8 cellular contexts compared by ENCODE assay signal in the genomic region with DNA sequence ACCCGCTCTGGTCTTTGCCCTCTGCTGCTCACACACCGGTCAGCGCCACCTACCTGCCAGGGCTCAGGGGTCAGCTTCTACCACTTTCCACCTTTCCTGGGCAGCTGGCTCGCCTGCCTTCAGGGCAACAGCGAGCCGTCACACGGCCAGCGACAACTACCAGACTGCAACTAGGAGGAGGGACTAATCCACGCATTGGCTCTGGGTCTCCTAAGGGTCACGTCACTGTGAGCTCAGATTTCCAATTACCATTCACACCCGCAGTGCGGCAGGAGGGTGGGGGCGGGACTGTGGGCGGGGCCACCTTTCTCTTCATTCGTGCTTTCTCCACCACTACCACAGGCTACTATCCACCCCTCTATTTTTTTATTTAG. TPM values are rescaled to one million over a fixed set of nuclear protein-coding genes. Genes with fewer than 3 reads are reported as not detected.
DNase-seq lines count a peak whose midpoint lies in the region; ATAC-seq, FAIRE-seq and TF ChIP-seq lines count a peak whose summit lies in the region.

Gene BEX5, minus strand, starts transcription at position 172 of the 374 bp plus-strand sequence. CDS start 1,712 bp downstream, outside the sequence.

- peak within 1 kb of the TSS; percentile 74 to 93 for H3K4me3 Mint-ChIP-seq in CD14-positive monocyte
- peak within 1 kb of the TSS; percentile 95 for H3K4me3 Mint-ChIP-seq in astrocyte (ENCODE audit: unreplicated experiment)

- H3K79me2 ChIP-seq in astrocyte (ENCODE audit: insufficient read depth, low read length) = no peaks in the 10 kb centered on the region

- intact Hi-C loops in CD14-positive monocyte (cut with micrococcal nuclease) = no loop called here
- intact Hi-C loops in posterior vena cava (cut with DNase I) = no loop called here

- peaks cover 0 to 12% (median 5%) of the 10 kb centered on the region in 7 donors for H3K9me3 Mint-ChIP-seq in CD14-positive monocyte
- H3K9me3 Mint-ChIP-seq in astrocyte (ENCODE audit: unreplicated experiment) = no peaks in the 10 kb centered on the region

- H3K36me3 Mint-ChIP-seq in CD14-positive monocyte = no peaks in the 10 kb centered on the region
- H3K36me3 Mint-ChIP-seq in astrocyte (ENCODE audit: low read depth, unreplicated experiment) = no peaks in the 10 kb centered on the region

- peak within 1 kb of the TSS in 1 of 7 donors; percentile 45 for H3K27ac Mint-ChIP-seq in CD14-positive monocyte
- peak within 1 kb of the TSS; percentile 86 for H3K27ac Mint-ChIP-seq in astrocyte (ENCODE audit: unreplicated experiment)

- peak; percentile 95 for ATAC-seq in GM19467 (IDR thresholded peaks at IDR 0.05; ENCODE audit: unreplicated experiment)

- peaks cover 19 to 31% (median 27%) of the 10 kb centered on the region in 3 donors for H3K27me3 Mint-ChIP-seq in CD14-positive monocyte (ENCODE audit: low read depth in 3 of 3)
- H3K27me3 Mint-ChIP-seq in astrocyte (ENCODE audit: low read depth, unreplicated experiment) = peaks cover 9% of the 10 kb centered on the region

- H3K9ac ChIP-seq in HUES6 (ENCODE audit: low read length) (peak within 1 kb of the TSS; percentile 65), astrocyte (ENCODE audit: low read length) (peak within 1 kb of the TSS; percentile 23), iPS-15b (ENCODE audit: low read depth, low read length) (no peak within 1 kb of the TSS), skeletal muscle satellite cell (ENCODE audit: low read depth, low read length) (no peak within 1 kb of the TSS)

- no peak for DNase-seq in CD14-positive monocyte (ENCODE audit: low spot score)
- DNase-seq in SKM-1 (lab: John Stamatoyannopoulos, UW; ENCODE audit: unreplicated experiment) = peak; percentile 3
- DNase-seq in astrocyte (ENCODE audit: low read depth) = no peak
- no peak for DNase-seq in posterior vena cava (ENCODE audit: low spot score)

- H3K4me1 Mint-ChIP-seq in CD14-positive monocyte (peaks cover 17% of the 10 kb centered on the region), astrocyte (ENCODE audit: low read depth, unreplicated experiment) (no peaks in the 10 kb centered on the region)

- H3K36me3 ChIP-seq in HUES6 (ENCODE audit: control insufficient read depth, insufficient read depth, low read length) = no peaks in the 10 kb centered on the region
- H3K36me3 ChIP-seq in astrocyte (ENCODE audit: insufficient read depth, low read length) = no peaks in the 10 kb centered on the region
- H3K36me3 ChIP-seq in iPS-15b (ENCODE audit: control insufficient read depth, insufficient read depth, low read length) = no peaks in the 10 kb centered on the region
- H3K36me3 ChIP-seq in skeletal muscle satellite cell (ENCODE audit: insufficient read depth, low read length) = no peaks in the 10 kb centered on the region

- H3K9me3 ChIP-seq in HUES6 (ENCODE audit: control insufficient read depth, insufficient read depth, low read depth, low read length) = peaks cover 6% of the 10 kb centered on the region; the same call in 1 of the 2 replicates
- H3K9me3 ChIP-seq in astrocyte (ENCODE audit: insufficient read depth, low read depth, low read length) = no peaks in the 10 kb centered on the region
- H3K9me3 ChIP-seq in iPS-15b (ENCODE audit: control insufficient read depth, insufficient read depth, low read length) = no peaks in the 10 kb centered on the region
- H3K9me3 ChIP-seq in skeletal muscle satellite cell (replicated peaks; ENCODE audit: low read length) = no peaks in the 10 kb centered on the region

- H2AFZ ChIP-seq in astrocyte (ENCODE audit: low read depth, low read length) = peak within 1 kb of the TSS; percentile 71

- no peaks in the 10 kb centered on the region for H4K20me1 ChIP-seq in astrocyte (ENCODE audit: insufficient read depth, low read length)

- peak within 1 kb of the TSS; percentile 79 for H3K4me2 ChIP-seq in astrocyte (ENCODE audit: low read length)
- H3K4me2 ChIP-seq in skeletal muscle satellite cell (ENCODE audit: low read length) = peak within 1 kb of the TSS; percentile 64

- H3K4me3 ChIP-seq in HUES6 (ENCODE audit: low read depth, low read length) (peak within 1 kb of the TSS; percentile 85), astrocyte (ENCODE audit: insufficient read depth, low read depth, low read length) (peak within 1 kb of the TSS; percentile 23), iPS-15b (ENCODE audit: low read depth, low read length) (peak within 1 kb of the TSS; percentile 65), skeletal muscle satellite cell (ENCODE audit: low read length) (no peak within 1 kb of the TSS)

- H3K27me3 ChIP-seq in HUES6 (ENCODE audit: control insufficient read depth, insufficient read depth, low read length) = peaks cover 11% of the 10 kb centered on the region
- no peaks in the 10 kb centered on the region for H3K27me3 ChIP-seq in astrocyte (ENCODE audit: insufficient read depth, low read length)
- H3K27me3 ChIP-seq in iPS-15b (ENCODE audit: control insufficient read depth, insufficient read depth, low read length) = peaks cover 4% of the 10 kb centered on the region
- peaks cover 4% of the 10 kb centered on the region for H3K27me3 ChIP-seq in skeletal muscle satellite cell (ENCODE audit: control insufficient read depth, insufficient read depth, low read length)

- H3K4me1 ChIP-seq in HUES6 (ENCODE audit: control insufficient read depth, insufficient read depth, low read length) (no peaks in the 10 kb centered on the region; the same call in 1 of the 2 replicates), astrocyte (ENCODE audit: insufficient read depth, low read length) (no peaks in the 10 kb centered on the region), iPS-15b (ENCODE audit: control insufficient read depth, insufficient read depth, low read length) (no peaks in the 10 kb centered on the region), skeletal muscle satellite cell (ENCODE audit: control insufficient read depth, insufficient read depth, low read length) (no peaks in the 10 kb centered on the region)

- TF ChIP-seq CTCF in CD14-positive monocyte (IDR thresholded peaks at IDR 0.05) (no peak), astrocyte (IDR thresholded peaks at IDR 0.05; ENCODE audit: insufficient read depth, low read depth, low read length) (no peak)

- H3K27ac ChIP-seq in HUES6 (ENCODE audit: low read depth, low read length) (no peak within 1 kb of the TSS), astrocyte (ENCODE audit: low read depth, low read length) (no peak within 1 kb of the TSS)

- peak; percentile 39 for FAIRE-seq in astrocyte (lab: Jason Lieb, UNC)

RNA-seq across cellular contexts. Expression of gene BEX5, which starts in this region (rescaled TPM):
- polyA plus RNA-seq in CD14-positive monocyte = not detected
- 1.4 and 1.6 TPM in 2 replicates for total RNA-seq in astrocyte
- not detected in 2 replicates for total RNA-seq in skeletal muscle satellite cell (2012; rRNA removed)
- total RNA-seq in posterior vena cava = 1 to 10 TPM; 3.0 TPM

Comparison
In these comparisons a context has a peak if more than half of its experiments do, and no peak if none do; other contexts are left out.
1. H3K9ac ChIP-seq: peak in HUES6 (single experiment) and astrocyte (single experiment); none in iPS-15b (single experiment) and skeletal muscle satellite cell (single experiment).